14 cellular contexts compared by ENCODE assay signal in the genomic region with DNA sequence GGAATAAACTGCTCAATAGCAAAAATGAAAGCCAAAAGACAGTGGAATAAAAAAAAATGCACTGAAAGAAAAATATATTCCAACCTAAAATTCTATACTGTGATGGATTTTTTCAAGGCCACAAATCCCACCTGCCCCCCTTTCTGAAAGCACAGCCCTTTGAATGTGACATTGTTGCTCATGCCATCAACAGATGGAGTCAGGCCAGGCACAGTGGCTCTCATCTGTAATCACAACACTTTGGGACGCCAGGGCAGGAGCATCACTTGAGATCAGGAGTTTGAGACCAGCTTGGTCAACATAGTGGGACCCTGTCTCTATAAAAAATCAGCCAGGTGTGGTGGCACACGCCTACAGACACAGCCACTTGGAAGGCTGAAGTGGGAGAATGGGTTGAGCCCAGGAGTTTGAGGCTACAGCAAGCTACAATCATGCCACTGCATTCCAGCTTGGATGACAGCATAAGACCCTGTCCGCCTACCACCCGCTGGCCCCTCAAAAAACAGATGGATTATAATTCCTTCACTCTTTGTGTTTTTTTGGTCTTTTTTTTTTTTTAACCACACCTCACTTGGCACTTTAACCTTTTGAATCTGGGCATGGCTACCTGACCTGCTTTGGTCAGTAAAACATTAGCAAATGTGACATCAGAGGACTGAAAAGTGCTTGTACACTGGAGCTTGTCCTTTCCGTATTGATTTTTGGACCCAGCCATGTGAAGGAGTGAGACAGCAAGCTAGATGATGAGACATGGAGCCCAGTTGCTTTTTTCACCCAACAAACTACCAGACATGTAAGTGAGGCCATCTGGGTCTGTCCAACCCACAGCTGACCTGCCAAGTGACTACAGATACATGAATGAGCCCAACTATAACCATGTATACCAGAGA. TPM values are rescaled to one million over a fixed set of nuclear protein-coding genes. Genes with fewer than 3 reads are reported as not detected.
DNase-seq lines count a peak whose midpoint lies in the region; ATAC-seq and TF ChIP-seq lines count a peak whose summit lies in the region.
"Had no signal": no experiment of that assay in that cellular context is flagged by ENCODE, and none has a peak within 500 bp of the region (broad histone marks: within the 10 kb centered on the region; RNA-seq: fewer than 3 reads in every experiment).

No MANE protein-coding gene starts in this region.

- H4K20me1 ChIP-seq in hepatocyte (ENCODE audit: insufficient read depth, poor library complexity, severe bottlenecking) = peaks cover 55% of the 10 kb centered on the region

- DNase-seq in activated naive CD8-positive, alpha-beta T cell treated with anti-CD3 and anti-CD28 coated beads, Interleukin-2, amount 50 U/mL, for 24 hours = no peak
- DNase-seq in T-cell = no peak
- DNase-seq in hepatocyte (ENCODE audit: low spot score) = peak; percentile 32
- peak; percentile 63 for DNase-seq in pons (ENCODE audit: low spot score)
- DNase-seq in COR-L47 (lab: John Stamatoyannopoulos, UW) = no peak
- DNase-seq in germinal center (ENCODE audit: low spot score) = no peak
- DNase-seq in activated CD4-positive, CD25-positive, alpha-beta regulatory T cell treated with anti-CD3 and anti-CD28 coated beads, Interleukin-2, amount 50 U/mL, for 72 hours = no peak
- DNase-seq: activated CD8-positive, alpha-beta T cell treated with anti-CD3 and anti-CD28 coated beads, Interleukin-2, amount 10 ng/mL, durations not matched to agents 7 days and 5 days; NCI-H2029; NCI-H510A; stimulated activated naive CD4-positive, alpha-beta T cell treated with Interleukin-2 at 50 U/mL for 16 hours; upper lobe of right lung had no signal

- peaks cover 96% of the 10 kb centered on the region for H3K79me2 ChIP-seq in hepatocyte

- H3K4me1 ChIP-seq in hepatocyte (ENCODE audit: insufficient read depth) = peaks cover 11% of the 10 kb centered on the region
- H3K4me1 ChIP-seq: upper lobe of right lung had no signal

- H3K9me3 Mint-ChIP-seq in activated naive CD8-positive, alpha-beta T cell (ENCODE audit: low read depth) = no peaks in the 10 kb centered on the region
- no peaks in the 10 kb centered on the region for H3K9me3 Mint-ChIP-seq in activated naive CD8-positive, alpha-beta T cell treated with anti-CD3 and anti-CD28 coated beads, Interleukin-2, amount 50 U/mL, for 24 hours
- H3K9me3 Mint-ChIP-seq in T-cell = no peaks in the 10 kb centered on the region
- H3K9me3 Mint-ChIP-seq: CD14-positive monocyte had no signal

- peaks cover 77% of the 10 kb centered on the region for H3K4me1 Mint-ChIP-seq in activated naive CD8-positive, alpha-beta T cell (ENCODE audit: low read depth)
- peaks cover 78% of the 10 kb centered on the region for H3K4me1 Mint-ChIP-seq in activated naive CD8-positive, alpha-beta T cell treated with anti-CD3 and anti-CD28 coated beads, Interleukin-2, amount 50 U/mL, for 24 hours
- H3K4me1 Mint-ChIP-seq in T-cell = peaks cover 81 to 85% (median 81%) of the 10 kb centered on the region in 3 donors

- H3K9me2 ChIP-seq in hepatocyte (replicated peaks; ENCODE audit: insufficient read depth) = no peaks in the 10 kb centered on the region

- no peak for TF ChIP-seq CTCF in hepatocyte (IDR thresholded peaks at IDR 0.05; ENCODE audit: poor library complexity)

- no peaks in the 10 kb centered on the region for H3K36me3 ChIP-seq in hepatocyte (replicated peaks; ENCODE audit: insufficient read depth, low read depth)
- H3K36me3 ChIP-seq: upper lobe of right lung had no signal

- no peak overlapping the region for H2AFZ ChIP-seq in hepatocyte

- H3K27ac Mint-ChIP-seq in activated naive CD8-positive, alpha-beta T cell = peak overlapping the region; percentile 46
- H3K27ac Mint-ChIP-seq in activated naive CD8-positive, alpha-beta T cell treated with anti-CD3 and anti-CD28 coated beads, Interleukin-2, amount 50 U/mL, for 24 hours = no peak overlapping the region
- peak overlapping the region; percentile 55 to 67 for H3K27ac Mint-ChIP-seq in T-cell
- H3K27ac Mint-ChIP-seq: activated CD8-positive, alpha-beta T cell treated with anti-CD3 and anti-CD28 coated beads, Interleukin-2, amount 10 ng/mL, durations not matched to agents 7 days and 5 days had no signal

- 89% methylated on average over 5 of the region's 5 CpGs for WGBS in hepatocyte (ENCODE audit: low lambda C conversion rate, missing lambda C conversion rate)

- no peak overlapping the region for H3K27ac ChIP-seq in hepatocyte
- H3K27ac ChIP-seq: upper lobe of right lung had no signal

- no peaks in the 10 kb centered on the region for H3K27me3 ChIP-seq in hepatocyte
- H3K27me3 ChIP-seq: upper lobe of right lung had no signal

- no peak for ATAC-seq in activated naive CD8-positive, alpha-beta T cell treated with anti-CD3 and anti-CD28 coated beads, Interleukin-2, amount 50 U/mL, for 24 hours
- no peak for ATAC-seq in T-cell (replicated peaks in 1 of 4)
- ATAC-seq: activated CD8-positive, alpha-beta T cell treated with anti-CD3 and anti-CD28 coated beads, Interleukin-2, amount 10 ng/mL, durations not matched to agents 7 days and 5 days; upper lobe of right lung had no signal

- CTCF ChIA-PET in T-cell (lab: Charles Lee) = interaction anchor here in 1 of 2 donors (0.7 to 0.9 kb wide), 2 partner anchors 14 to 31 kb away, joined by 3 to 4 read pairs; no protein-coding TSS in a partner anchor

- H3K9me3 ChIP-seq in hepatocyte (ENCODE audit: low read depth) = no peaks in the 10 kb centered on the region
- H3K9me3 ChIP-seq: upper lobe of right lung had no signal

- POLR2A ChIA-PET in T-cell (lab: Charles Lee) = interaction anchor here in 1 of 2 donors (0.7 to 1.0 kb wide), 2 partner anchors 36 to 37 kb away, joined by 3 read pairs; no protein-coding TSS in a partner anchor

- no peak overlapping the region for H3K4me3 ChIP-seq in hepatocyte
- H3K4me3 ChIP-seq: upper lobe of right lung had no signal

- peak overlapping the region; percentile 57 for H3K4me3 Mint-ChIP-seq in activated naive CD8-positive, alpha-beta T cell
- H3K4me3 Mint-ChIP-seq in activated naive CD8-positive, alpha-beta T cell treated with anti-CD3 and anti-CD28 coated beads, Interleukin-2, amount 50 U/mL, for 24 hours = no peak overlapping the region
- H3K4me3 Mint-ChIP-seq in T-cell = peak overlapping the region in 2 of 3 donors; percentile 6 to 34
- H3K4me3 Mint-ChIP-seq: activated CD8-positive, alpha-beta T cell treated with anti-CD3 and anti-CD28 coated beads, Interleukin-2, amount 10 ng/mL, durations not matched to agents 7 days and 5 days; CD14-positive monocyte had no signal

- H3K4me2 ChIP-seq in hepatocyte = no peak overlapping the region

- H3K27me3 Mint-ChIP-seq in activated naive CD8-positive, alpha-beta T cell = no peaks in the 10 kb centered on the region
- H3K27me3 Mint-ChIP-seq in activated naive CD8-positive, alpha-beta T cell treated with anti-CD3 and anti-CD28 coated beads, Interleukin-2, amount 50 U/mL, for 24 hours = no peaks in the 10 kb centered on the region
- no peaks in the 10 kb centered on the region for H3K27me3 Mint-ChIP-seq in T-cell

- H3K36me3 Mint-ChIP-seq in activated naive CD8-positive, alpha-beta T cell = peaks cover 5% of the 10 kb centered on the region
- peaks cover 6% of the 10 kb centered on the region for H3K36me3 Mint-ChIP-seq in activated naive CD8-positive, alpha-beta T cell treated with anti-CD3 and anti-CD28 coated beads, Interleukin-2, amount 50 U/mL, for 24 hours (ENCODE audit: low read depth)
- peaks cover 16% of the 10 kb centered on the region for H3K36me3 Mint-ChIP-seq in T-cell

RNA-seq across cellular contexts. Expression of a gene that starts 36.3 kb away (rescaled TPM):
- total RNA-seq in T-cell (100 to 1,000 TPM; 159 to 216 (median 167) TPM), hepatocyte (131 and 142 TPM in 2 replicates)
- polyA plus RNA-seq in hepatocyte = 146 and 148 TPM in 2 replicates

Comparison
In these comparisons a context has a peak if more than half of its experiments do, and no peak if none do; other contexts are left out.
1. DNase-seq: peak in hepatocyte (single experiment) and pons (single experiment); none in activated naive CD8-positive, alpha-beta T cell treated with anti-CD3 and anti-CD28 coated beads, Interleukin-2, amount 50 U/mL, for 24 hours (single experiment), T-cell (0 of 34), COR-L47 (single experiment), germinal center (single experiment) and activated CD4-positive, CD25-positive, alpha-beta regulatory T cell treated with anti-CD3 and anti-CD28 coated beads, Interleukin-2, amount 50 U/mL, for 72 hours (single experiment).